8 cellular contexts compared by ENCODE assay signal in genomic region chr1:46667782-46668760, GRCh38. TPM values are rescaled to one million over a fixed set of nuclear protein-coding genes. Genes with fewer than 3 reads are reported as not detected.
DNase-seq lines count a peak whose midpoint lies in the region; ATAC-seq and TF ChIP-seq lines count a peak whose summit lies in the region.

ATPAF1 (minus strand) TSS chr1:46668364; CDS start chr1:46668322, 42 bp downstream.

- DNase-seq in AG09319 (ENCODE audit: extremely low read depth, low read depth) (peak; percentile 48), NCI-H774 (lab: John Stamatoyannopoulos, UW) (peak; percentile 90), lung microvascular endothelial cell (ENCODE audit: low read depth in 2 of 2) (peak; percentile 57 to 83)
- peak; percentile 69 for DNase-seq in activated CD8-positive, alpha-beta T cell treated with anti-CD3 and anti-CD28 coated beads, Interleukin-2, amount 10 ng/mL, durations not matched to agents 7 days and 5 days
- peak; percentile 32 to 39 (median 38) for DNase-seq in effector memory CD4-positive, alpha-beta T cell
- peak; percentile 33 to 44 (median 42) for DNase-seq in stimulated activated CD4-positive, alpha-beta T cell treated with anti-CD3 and anti-CD28 coated beads, TNF-alpha, amount 100 ng/mL, for 48 hours (ENCODE audit: low read depth in 3 of 3)

- ATAC-seq in GM19023 (IDR thresholded peaks at IDR 0.05; ENCODE audit: unreplicated experiment) (peak; percentile 82), HG03196 (IDR thresholded peaks at IDR 0.05; ENCODE audit: unreplicated experiment) (peak; percentile 62)
- ATAC-seq in activated CD8-positive, alpha-beta T cell treated with anti-CD3 and anti-CD28 coated beads, Interleukin-2, amount 10 ng/mL, durations not matched to agents 7 days and 5 days = peak; percentile 84

- H3K4me1 ChIP-seq in effector memory CD4-positive, alpha-beta T cell (ENCODE audit: control insufficient read depth, insufficient read depth, low read length, poor library complexity, severe bottlenecking) = peaks cover 14% of the 10 kb centered on the region

- CTCF ChIA-PET in activated CD8-positive, alpha-beta T cell treated with anti-CD3 and anti-CD28 coated beads, Interleukin-2, amount 10 ng/mL, durations not matched to agents 7 days and 5 days (lab: Charles Lee) = interaction anchor here (1.3 to 2.5 kb wide), 5 partner anchors 8 to 51 kb away, joined by 3 to 15 read pairs (median 6); partner anchors contain the start of genes EFCAB14 and MOB3C

- peak within 1 kb of the TSS; percentile 68 for H3K27ac Mint-ChIP-seq in activated CD8-positive, alpha-beta T cell treated with anti-CD3 and anti-CD28 coated beads, Interleukin-2, amount 10 ng/mL, durations not matched to agents 7 days and 5 days

- TF ChIP-seq CTCF in AG09319 (IDR thresholded peaks at IDR 0.05; ENCODE audit: low read depth, low read length) = no peak

- H3K9me3 ChIP-seq in effector memory CD4-positive, alpha-beta T cell (ENCODE audit: control insufficient read depth, low read length) = no peaks in the 10 kb centered on the region

- H3K4me3 ChIP-seq in effector memory CD4-positive, alpha-beta T cell (ENCODE audit: insufficient read depth, low read depth, low read length, poor library complexity, severe bottlenecking) = peak within 1 kb of the TSS; percentile 67

- H3K4me3 Mint-ChIP-seq in activated CD8-positive, alpha-beta T cell treated with anti-CD3 and anti-CD28 coated beads, Interleukin-2, amount 10 ng/mL, durations not matched to agents 7 days and 5 days = peak within 1 kb of the TSS; percentile 84

- no peaks in the 10 kb centered on the region for H3K27me3 Mint-ChIP-seq in activated CD8-positive, alpha-beta T cell treated with anti-CD3 and anti-CD28 coated beads, Interleukin-2, amount 10 ng/mL, durations not matched to agents 7 days and 5 days (ENCODE audit: low read depth)

- peak within 1 kb of the TSS; percentile 38 for H3K27ac ChIP-seq in effector memory CD4-positive, alpha-beta T cell (ENCODE audit: insufficient read depth, low read length, poor library complexity, severe bottlenecking)

- no peaks in the 10 kb centered on the region for H3K9me3 Mint-ChIP-seq in activated CD8-positive, alpha-beta T cell treated with anti-CD3 and anti-CD28 coated beads, Interleukin-2, amount 10 ng/mL, durations not matched to agents 7 days and 5 days (ENCODE audit: insufficient read depth)

- POLR2A ChIA-PET in activated CD8-positive, alpha-beta T cell treated with anti-CD3 and anti-CD28 coated beads, Interleukin-2, amount 10 ng/mL, durations not matched to agents 7 days and 5 days (lab: Charles Lee) = interaction anchor here (0.6 to 1.8 kb wide), 4 partner anchors 8 to 64 kb away, joined by 3 to 8 read pairs (median 6); partner anchors contain the start of genes EFCAB14, MKNK1 and MOB3C

- H3K36me3 ChIP-seq in effector memory CD4-positive, alpha-beta T cell (ENCODE audit: control insufficient read depth, insufficient read depth, low read length) = peaks cover 8% of the 10 kb centered on the region

- H3K36me3 Mint-ChIP-seq in activated CD8-positive, alpha-beta T cell treated with anti-CD3 and anti-CD28 coated beads, Interleukin-2, amount 10 ng/mL, durations not matched to agents 7 days and 5 days (ENCODE audit: low read depth) = peaks cover 21% of the 10 kb centered on the region

- H3K27me3 ChIP-seq in effector memory CD4-positive, alpha-beta T cell (replicated peaks; ENCODE audit: control insufficient read depth, insufficient read depth, low read length, poor library complexity, severe bottlenecking) = no peaks in the 10 kb centered on the region

- peaks cover 15% of the 10 kb centered on the region for H3K4me1 Mint-ChIP-seq in activated CD8-positive, alpha-beta T cell treated with anti-CD3 and anti-CD28 coated beads, Interleukin-2, amount 10 ng/mL, durations not matched to agents 7 days and 5 days (ENCODE audit: low read depth)

RNA-seq across cellular contexts. Expression of gene ATPAF1, which starts in this region (rescaled TPM):
- 10 to 100 TPM; 47.4 to 55.0 TPM for total RNA-seq in activated CD8-positive, alpha-beta T cell treated with anti-CD3 and anti-CD28 coated beads, Interleukin-2, amount 10 ng/mL, durations not matched to agents 7 days and 5 days
- total RNA-seq in lung microvascular endothelial cell = 19.8 and 22.2 TPM in 2 replicates

Comparison
In these comparisons a context has a peak if more than half of its experiments do, and no peak if none do; other contexts are left out.
1. Peak in every context shown above with its lines: DNase-seq, ATAC-seq, H3K4me3 ChIP-seq and H3K27ac ChIP-seq.
2. DNase-seq: peak in every context shown above with its lines; median percentile 90 in NCI-H774; 70 in lung microvascular endothelial cell; 69 in activated CD8-positive, alpha-beta T cell treated with anti-CD3 and anti-CD28 coated beads, Interleukin-2, amount 10 ng/mL, durations not matched to agents 7 days and 5 days; 48 in AG09319; 42 in stimulated activated CD4-positive, alpha-beta T cell treated with anti-CD3 and anti-CD28 coated beads, TNF-alpha, amount 100 ng/mL, for 48 hours; 38 in effector memory CD4-positive, alpha-beta T cell.